8 cellular contexts compared by ENCODE assay signal in the genomic region with DNA sequence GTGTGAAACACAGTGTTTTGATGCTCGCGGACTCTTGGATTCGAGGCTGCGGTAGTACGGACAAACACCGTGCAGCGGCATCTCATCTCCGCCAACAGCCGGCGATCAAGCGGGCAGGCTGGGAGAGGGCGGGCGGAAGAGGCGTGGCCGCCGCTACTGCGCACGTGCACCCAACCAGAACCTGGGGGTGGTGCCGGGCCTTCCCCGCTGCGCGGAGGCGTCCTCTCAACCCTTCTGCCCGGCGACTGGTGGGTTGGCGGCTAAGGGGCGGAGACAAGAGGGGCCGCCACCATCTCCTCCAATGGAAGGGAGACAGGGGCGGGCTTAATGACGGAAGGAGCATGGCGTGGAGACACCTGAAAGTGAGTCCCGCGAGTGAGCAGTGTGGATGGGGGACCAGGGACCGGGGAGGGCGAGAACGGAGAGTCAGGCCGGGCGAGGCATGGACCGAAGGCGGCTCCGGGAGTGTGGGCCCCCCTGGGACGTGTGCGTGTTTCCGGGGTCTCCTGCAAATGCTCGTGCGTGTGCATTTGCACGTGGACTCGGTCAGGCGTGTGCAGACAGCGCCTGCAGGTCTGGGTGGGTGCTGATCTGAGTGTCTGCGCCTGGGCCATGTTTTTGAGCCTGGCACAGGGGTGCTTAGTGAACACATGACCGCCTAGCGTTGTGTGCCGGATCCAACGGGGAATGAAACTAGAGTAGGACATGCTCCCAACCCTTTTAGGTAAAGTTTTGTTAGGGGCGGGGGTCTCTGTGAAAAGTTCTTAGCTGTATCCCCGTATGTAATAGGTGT. TPM values are rescaled to one million over a fixed set of nuclear protein-coding genes. Genes with fewer than 3 reads are reported as not detected.
DNase-seq lines count a peak whose midpoint lies in the region; ATAC-seq and TF ChIP-seq lines count a peak whose summit lies in the region.

A gene (plus strand): TSS at position 321 of the 793 bp plus-strand sequence. CDS start 21 bp downstream, at position 342.

- peak within 1 kb of the TSS; percentile 76 for H3K27ac Mint-ChIP-seq in activated naive CD4-positive, alpha-beta T cell treated with anti-CD3 and anti-CD28 coated beads for 36 hours

- H3K4me1 Mint-ChIP-seq in activated naive CD4-positive, alpha-beta T cell treated with anti-CD3 and anti-CD28 coated beads for 36 hours (ENCODE audit: low read depth) = peaks cover 21% of the 10 kb centered on the region

- no peak for TF ChIP-seq EP300 in suprapubic skin (IDR thresholded peaks at IDR 0.05)

- H3K4me3 Mint-ChIP-seq in activated naive CD4-positive, alpha-beta T cell treated with anti-CD3 and anti-CD28 coated beads for 36 hours = peak within 1 kb of the TSS; percentile 94

- H3K4me3 ChIP-seq in GM08714 (ENCODE audit: low read length) = peak within 1 kb of the TSS; percentile 68
- peak within 1 kb of the TSS; percentile 86 for H3K4me3 ChIP-seq in SK-N-MC
- H3K4me3 ChIP-seq in suprapubic skin = peak within 1 kb of the TSS; percentile 92

- TF ChIP-seq CTCF in suprapubic skin (IDR thresholded peaks at IDR 0.05) = no peak

- H3K9ac ChIP-seq in SK-N-MC (ENCODE audit: insufficient read length) = peak within 1 kb of the TSS; percentile 73

- H3K4me1 ChIP-seq in suprapubic skin = peaks cover 15% of the 10 kb centered on the region

- peak; percentile 99 for ATAC-seq in HG02588 (IDR thresholded peaks at IDR 0.05; ENCODE audit: unreplicated experiment)

- no peaks in the 10 kb centered on the region for H3K27me3 ChIP-seq in suprapubic skin

- CTCF ChIA-PET in activated naive CD4-positive, alpha-beta T cell treated with anti-CD3 and anti-CD28 coated beads for 36 hours (lab: Charles Lee) = no interaction called here

- no peak within 1 kb of the TSS for H3K27ac ChIP-seq in SK-N-MC
- peak within 1 kb of the TSS; percentile 66 for H3K27ac ChIP-seq in suprapubic skin

- no peaks in the 10 kb centered on the region for H3K27me3 Mint-ChIP-seq in activated naive CD4-positive, alpha-beta T cell treated with anti-CD3 and anti-CD28 coated beads for 36 hours (ENCODE audit: low read depth)

- TF ChIP-seq POLR2A in suprapubic skin (IDR thresholded peaks at IDR 0.05) = no peak

- intact Hi-C loops in activated naive CD4-positive, alpha-beta T cell treated with anti-CD3 and anti-CD28 coated beads for 36 hours (cut with micrococcal nuclease) = loop anchor here (1.0 to 5.0 kb wide), 10 partner anchors 85 to 657 kb away; a partner anchor contains a TSS

- peaks cover 7% of the 10 kb centered on the region for H3K36me3 Mint-ChIP-seq in activated naive CD4-positive, alpha-beta T cell treated with anti-CD3 and anti-CD28 coated beads for 36 hours (ENCODE audit: low read depth)

- under 1% methylated on average over 44 of the region's 57 CpGs for WGBS in suprapubic skin

- H3K36me3 ChIP-seq in SK-N-MC (ENCODE audit: insufficient read depth, low read length) (no peaks in the 10 kb centered on the region), suprapubic skin (no peaks in the 10 kb centered on the region)

- no peaks in the 10 kb centered on the region for H3K9me3 ChIP-seq in SK-N-MC (ENCODE audit: low read depth, low read length)
- no peaks in the 10 kb centered on the region for H3K9me3 ChIP-seq in suprapubic skin

- no peaks in the 10 kb centered on the region for H3K9me3 Mint-ChIP-seq in activated naive CD4-positive, alpha-beta T cell treated with anti-CD3 and anti-CD28 coated beads for 36 hours

- DNase-seq in NCI-H1048 (lab: John Stamatoyannopoulos, UW) (peak; percentile 63), SK-N-MC (ENCODE audit: low read depth, low spot score) (peak; percentile 32), germinal center (ENCODE audit: low spot score) (peak; percentile 100), nucleus accumbens (lab: John Stamatoyannopoulos, UW) (peak; percentile 72 to 99 (median 96)), suprapubic skin (ENCODE audit: low spot score in 2 of 2) (peak; percentile 98 to 99)
- peak; percentile 99 for DNase-seq in activated naive CD4-positive, alpha-beta T cell treated with anti-CD3 and anti-CD28 coated beads for 36 hours

RNA-seq across cellular contexts. Expression of the gene that starts here (rescaled TPM):
- 10 to 100 TPM; 18.3 to 19.9 TPM for total RNA-seq in activated naive CD4-positive, alpha-beta T cell treated with anti-CD3 and anti-CD28 coated beads for 36 hours
- 10 to 100 TPM in 1 of 4 donors, 1 to 10 TPM in 3; 4.8 to 10.5 (median 7.0) TPM for total RNA-seq in suprapubic skin

Comparison
In these comparisons a context has a peak if more than half of its experiments do, and no peak if none do; other contexts are left out.
1. DNase-seq: peak in every context shown above with its lines; median percentile 100 in germinal center; 99 in activated naive CD4-positive, alpha-beta T cell treated with anti-CD3 and anti-CD28 coated beads for 36 hours; 98 in suprapubic skin; 96 in nucleus accumbens; 63 in NCI-H1048; 32 in SK-N-MC.